Comparison of ENCODE assay signal across 11 cellular contexts in the genomic region with DNA sequence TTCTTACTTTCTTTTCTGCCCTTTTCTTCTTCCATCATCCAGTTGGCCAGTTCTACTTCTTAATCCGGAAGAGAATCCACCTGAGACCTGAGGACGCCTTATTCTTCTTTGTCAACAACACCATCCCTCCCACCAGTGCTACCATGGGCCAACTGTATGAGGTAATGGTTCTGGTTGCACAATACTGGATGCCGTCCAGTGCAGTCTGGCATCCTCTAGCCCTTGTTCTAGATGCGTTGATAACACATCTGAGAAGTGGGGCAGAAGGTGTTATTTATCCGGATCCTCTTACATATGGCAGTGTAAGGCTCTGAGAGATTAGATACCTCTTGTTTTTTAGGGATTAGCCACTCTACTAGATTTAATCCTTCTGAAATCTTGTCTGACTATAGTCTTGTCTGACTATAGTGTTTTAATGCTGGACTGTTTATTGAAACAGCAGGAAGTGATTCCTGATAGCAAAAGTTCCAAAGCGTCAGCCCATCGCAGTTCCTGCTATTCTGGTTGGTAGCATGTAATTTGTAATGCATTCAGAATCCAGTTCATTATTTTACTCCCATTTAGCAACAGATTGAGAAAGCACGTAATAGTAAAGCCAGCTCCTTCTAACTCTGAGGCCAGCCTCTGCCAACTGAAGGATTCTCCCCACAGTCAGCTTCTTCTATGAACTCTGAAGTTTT. TPM values are rescaled to one million over a fixed set of nuclear protein-coding genes. Genes with fewer than 3 reads are reported as not detected.
A peak's percentile ranks its signal among the peaks of the same experiment; 100 is the strongest.
DNase-seq lines count a peak whose midpoint lies in the region; ATAC-seq and TF ChIP-seq lines count a peak whose summit lies in the region.
"Had no signal": no experiment of that assay in that cellular context is flagged by ENCODE, and none has a peak within 500 bp of the region (broad histone marks: within the 10 kb centered on the region; RNA-seq: fewer than 3 reads in every experiment).

No MANE protein-coding gene starts in this region.

- H3K9me3 ChIP-seq in aorta (ENCODE audit: control insufficient read depth, low read length): no peaks in the 10 kb centered on the region

- peak overlapping the region; percentile 54 to 67 for H3K27ac ChIP-seq in aorta (ENCODE audit: low read depth in 1 of 2, low read length in 2 of 2)

- H3K4me3 Mint-ChIP-seq in natural killer cell treated with Interleukin-12 subunit alpha and Interleukin-12 subunit beta and Interleukin-15 and Interleukin-18, amount 100 ng/mL, for 72 hours: no peak overlapping the region
- H3K4me3 Mint-ChIP-seq: activated T-cell treated with anti-CD3 and anti-CD28 coated beads, Interleukin-2, amount 50 U/mL, for 24 hours had no signal

- no peak for TF ChIP-seq CTCF in fibroblast of pulmonary artery (IDR thresholded peaks at IDR 0.05; ENCODE audit: low read length, missing control alignments)

- H3K36me3 ChIP-seq in aorta (ENCODE audit: control insufficient read depth in 1 of 2, insufficient read depth in 2 of 2, low read length in 1 of 2): peaks cover 10 to 12% of the 10 kb centered on the region in 2 donors

- no peaks in the 10 kb centered on the region for H3K9me3 Mint-ChIP-seq in natural killer cell treated with Interleukin-12 subunit alpha and Interleukin-12 subunit beta and Interleukin-15 and Interleukin-18, amount 100 ng/mL, for 72 hours
- H3K9me3 Mint-ChIP-seq: activated T-cell treated with anti-CD3 and anti-CD28 coated beads, Interleukin-2, amount 50 U/mL, for 24 hours had no signal

- H3K27me3 Mint-ChIP-seq in natural killer cell treated with Interleukin-12 subunit alpha and Interleukin-12 subunit beta and Interleukin-15 and Interleukin-18, amount 100 ng/mL, for 72 hours: no peaks in the 10 kb centered on the region
- H3K27me3 Mint-ChIP-seq: activated T-cell treated with anti-CD3 and anti-CD28 coated beads, Interleukin-2, amount 50 U/mL, for 24 hours had no signal

- H3K4me1 ChIP-seq in aorta (ENCODE audit: control insufficient read depth in 1 of 2, insufficient read depth in 2 of 2, low read length in 2 of 2): peaks cover 0 to 3% of the 10 kb centered on the region in 2 donors

- H3K4me3 ChIP-seq in fibroblast of pulmonary artery (replicated peaks; ENCODE audit: low read depth, low read length) (no peak overlapping the region), aorta (ENCODE audit: low read length in 2 of 2) (no peak overlapping the region)

- H3K27ac Mint-ChIP-seq in natural killer cell treated with Interleukin-12 subunit alpha and Interleukin-12 subunit beta and Interleukin-15 and Interleukin-18, amount 100 ng/mL, for 72 hours: peak overlapping the region in 1 of 2 donors; percentile 17
- H3K27ac Mint-ChIP-seq: activated T-cell treated with anti-CD3 and anti-CD28 coated beads, Interleukin-2, amount 50 U/mL, for 24 hours had no signal

- WGBS in aorta, 2 donors: 14 to 18% methylated on average over 8 of the region's 8 CpGs

- H3K36me3 Mint-ChIP-seq in natural killer cell treated with Interleukin-12 subunit alpha and Interleukin-12 subunit beta and Interleukin-15 and Interleukin-18, amount 100 ng/mL, for 72 hours: peaks cover 44% of the 10 kb centered on the region

- peaks cover 14 to 28% of the 10 kb centered on the region in 2 donors for H3K4me1 Mint-ChIP-seq in natural killer cell treated with Interleukin-12 subunit alpha and Interleukin-12 subunit beta and Interleukin-15 and Interleukin-18, amount 100 ng/mL, for 72 hours (ENCODE audit: low read depth in 2 of 2)

- no peaks in the 10 kb centered on the region for H3K27me3 ChIP-seq in aorta (ENCODE audit: control insufficient read depth in 1 of 2, insufficient read depth in 2 of 2, low read length in 1 of 2)

- DNase-seq in NCI-H524 (lab: John Stamatoyannopoulos, UW) (peak; percentile 1 to 57), NCI-H524 treated with DMSO at 0.1 percent for 48 hours (lab: John Stamatoyannopoulos, UW) (no peak), fibroblast of pulmonary artery (ENCODE audit: low read depth) (peak; percentile 93), aorta (peak; percentile 69 to 83), NCI-H1092 (lab: John Stamatoyannopoulos, UW) (no peak)
- DNase-seq in natural killer cell treated with Interleukin-12 subunit alpha and Interleukin-12 subunit beta and Interleukin-15 and Interleukin-18, amount 100 ng/mL, for 72 hours (ENCODE audit: low spot score): no peak
- DNase-seq: activated T-cell treated with anti-CD3 and anti-CD28 coated beads, Interleukin-2, amount 50 U/mL, for 24 hours; MV-4-11 had no signal

- intact Hi-C loops in aorta (cut with DNase I): no loop called here

- peak; percentile 48 to 70 for ATAC-seq in natural killer cell treated with Interleukin-12 subunit alpha and Interleukin-12 subunit beta and Interleukin-15 and Interleukin-18, amount 100 ng/mL, for 72 hours
- ATAC-seq in aorta (ENCODE audit: low FRiP score): peak; percentile 92
- no peak for ATAC-seq in GM18520 (IDR thresholded peaks at IDR 0.05; ENCODE audit: unreplicated experiment)
- ATAC-seq in GM19324 (IDR thresholded peaks at IDR 0.05; ENCODE audit: low FRiP score, unreplicated experiment): no peak

RNA-seq across cellular contexts. Expression of gene GABARAPL1, which starts 7.9 kb away (rescaled TPM):
- 10 to 100 TPM; 24.9 to 48.8 TPM for total RNA-seq in natural killer cell treated with Interleukin-12 subunit alpha and Interleukin-12 subunit beta and Interleukin-15 and Interleukin-18, amount 100 ng/mL, for 72 hours
- total RNA-seq in aorta: 100 to 1,000 TPM; 103 to 111 TPM
- polyA plus RNA-seq in aorta: 10 to 100 TPM; 74.5 to 84.1 TPM

RNA-seq across cellular contexts. Expression of gene TMEM52B, which starts 41.7 kb away (rescaled TPM):
- total RNA-seq in natural killer cell treated with Interleukin-12 subunit alpha and Interleukin-12 subunit beta and Interleukin-15 and Interleukin-18, amount 100 ng/mL, for 72 hours: not detected
- total RNA-seq in aorta: under 1 TPM; 0.13 to 0.27 TPM
- under 1 TPM; 0.05 to 0.63 TPM for polyA plus RNA-seq in aorta
- total RNA-seq: A673 had no signal

RNA-seq across cellular contexts. Expression of gene OLR1, which starts 48.6 kb away (rescaled TPM):
- total RNA-seq in natural killer cell treated with Interleukin-12 subunit alpha and Interleukin-12 subunit beta and Interleukin-15 and Interleukin-18, amount 100 ng/mL, for 72 hours: not detected
- 1 to 10 TPM; 8.4 to 9.3 TPM for total RNA-seq in aorta
- 1 to 10 TPM in 1 of 2 donors, not detected in 1; 4.4 TPM for polyA plus RNA-seq in aorta
- total RNA-seq: A673 had no signal

Comparison
In these comparisons a context has a peak if more than half of its experiments do, and no peak if none do; other contexts are left out.
1. DNase-seq: peak in NCI-H524 (2 of 2), fibroblast of pulmonary artery (single experiment) and aorta (2 of 2); none in NCI-H524 treated with DMSO at 0.1 percent for 48 hours (single experiment), natural killer cell treated with Interleukin-12 subunit alpha and Interleukin-12 subunit beta and Interleukin-15 and Interleukin-18, amount 100 ng/mL, for 72 hours (single experiment) and NCI-H1092 (single experiment).
2. ATAC-seq: peak in natural killer cell treated with Interleukin-12 subunit alpha and Interleukin-12 subunit beta and Interleukin-15 and Interleukin-18, amount 100 ng/mL, for 72 hours (2 of 2) and aorta (single experiment); none in GM18520 (single experiment) and GM19324 (single experiment).
3. RNA of gene OLR1, which starts 48.6 kb away (total RNA-seq): 8.4 to 9.3 TPM in aorta; not detected in natural killer cell treated with Interleukin-12 subunit alpha and Interleukin-12 subunit beta and Interleukin-15 and Interleukin-18, amount 100 ng/mL, for 72 hours; every median in the first group is over 4 times any median in the second.